ENCODE assay signal across 1 cellular context in the genomic region with DNA sequence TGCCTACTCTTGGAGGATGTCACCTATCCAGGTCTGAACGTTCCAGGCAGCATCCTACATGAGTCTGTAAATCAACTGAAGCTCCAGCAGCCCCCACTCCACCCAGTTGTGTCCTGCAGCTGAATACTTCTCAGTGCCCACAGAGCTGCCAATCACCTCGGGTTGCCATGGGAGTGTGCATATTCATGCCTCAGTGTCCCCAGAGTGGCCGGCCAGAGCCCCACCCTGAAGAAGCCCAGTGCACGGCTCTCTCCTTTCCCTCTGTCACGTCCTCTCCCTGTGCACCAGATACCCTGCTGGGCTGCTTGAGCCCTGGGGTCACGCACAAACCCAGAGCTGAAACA.
TF ChIP-seq lines count a peak whose summit lies in the region.

No MANE protein-coding gene starts in this region.

TF ChIP-seq in K562, 482 proteins besides CTCF, POLR2A, EP300 and RAD21:
- TF ChIP-seq, protein P1, sequence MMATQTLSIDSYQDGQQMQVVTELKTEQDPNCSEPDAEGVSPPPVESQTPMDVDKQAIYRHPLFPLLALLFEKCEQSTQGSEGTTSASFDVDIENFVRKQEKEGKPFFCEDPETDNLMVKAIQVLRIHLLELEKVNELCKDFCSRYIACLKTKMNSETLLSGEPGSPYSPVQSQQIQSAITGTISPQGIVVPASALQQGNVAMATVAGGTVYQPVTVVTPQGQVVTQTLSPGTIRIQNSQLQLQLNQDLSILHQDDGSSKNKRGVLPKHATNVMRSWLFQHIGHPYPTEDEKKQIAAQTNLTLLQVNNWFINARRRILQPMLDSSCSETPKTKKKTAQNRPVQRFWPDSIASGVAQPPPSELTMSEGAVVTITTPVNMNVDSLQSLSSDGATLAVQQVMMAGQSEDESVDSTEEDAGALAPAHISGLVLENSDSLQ (IDR thresholded peaks at IDR 0.05): peak; percentile 35; the same call in 1 of the 2 replicates
- TF ChIP-seq IRF2 (CRISPR knock-in tag; IDR thresholded peaks at IDR 0.05): no peak
- TF ChIP-seq ZFX (CRISPR knock-in tag; IDR thresholded peaks at IDR 0.05): 0 out of 2 replicates have a peak, but pooled peaks have one; percentile 14
- no peak for TF ChIP-seq PREB (CRISPR knock-in tag; IDR thresholded peaks at IDR 0.05)
- TF ChIP-seq PRPF4 (IDR thresholded peaks at IDR 0.05; ENCODE audit: insufficient read depth, low read depth, low read length, poor library complexity, severe bottlenecking): no peak
- TF ChIP-seq SPI1 (IDR thresholded peaks at IDR 0.05; ENCODE audit: borderline replicate concordance, low read depth, low read length): no peak
- no peak for TF ChIP-seq EHMT2 (IDR thresholded peaks at IDR 0.05)
